Comparison of ENCODE assay signal across 8 cellular contexts in genomic region chr11:61509058-61510029, GRCh38. TPM values are rescaled to one million over a fixed set of nuclear protein-coding genes. Genes with fewer than 3 reads are reported as not detected.
DNase-seq lines count a peak whose midpoint lies in the region; ATAC-seq and TF ChIP-seq lines count a peak whose summit lies in the region.

No MANE protein-coding gene starts in this region.

- H3K9me3 Mint-ChIP-seq in natural killer cell = no peaks in the 10 kb centered on the region

- H3K4me2 ChIP-seq in fibroblast of lung (ENCODE audit: extremely low read depth, insufficient read depth, low read length) = peak overlapping the region; percentile 68

- no peaks in the 10 kb centered on the region for H3K36me3 ChIP-seq in fibroblast of lung (ENCODE audit: control insufficient read depth, insufficient read depth, low read length)
- no peaks in the 10 kb centered on the region for H3K36me3 ChIP-seq in stomach smooth muscle (ENCODE audit: control insufficient read depth in 2 of 2, insufficient read depth in 2 of 2, low read length in 2 of 2)

- H3K4me3 Mint-ChIP-seq in natural killer cell = peak overlapping the region; percentile 21

- H3K27ac ChIP-seq in fibroblast of lung (ENCODE audit: insufficient read depth, low read length) (no peak overlapping the region), stomach smooth muscle (ENCODE audit: low read length) (peak overlapping the region; percentile 99)

- H3K79me2 ChIP-seq in fibroblast of lung (ENCODE audit: control insufficient read depth, insufficient read depth, low read length) = no peaks in the 10 kb centered on the region

- intact Hi-C loops in natural killer cell (cut with micrococcal nuclease) = no loop called here

- H3K4me1 Mint-ChIP-seq in natural killer cell = peaks cover 5% of the 10 kb centered on the region in 2 donors

- H3K9me3 ChIP-seq in fibroblast of lung (ENCODE audit: control insufficient read depth, insufficient read depth, low read depth, low read length) (no peaks in the 10 kb centered on the region), stomach smooth muscle (ENCODE audit: control insufficient read depth in 2 of 2, low read length in 2 of 2) (no peaks in the 10 kb centered on the region)

- H3K27ac Mint-ChIP-seq in natural killer cell = no peak overlapping the region

- no peaks in the 10 kb centered on the region for H3K4me1 ChIP-seq in fibroblast of lung (ENCODE audit: control insufficient read depth, extremely low read depth, insufficient read depth, low read length)
- peaks cover 53% of the 10 kb centered on the region for H3K4me1 ChIP-seq in stomach smooth muscle (ENCODE audit: control insufficient read depth, insufficient read depth, low read length)

- H3K4me3 ChIP-seq in fibroblast of lung (replicated peaks in 1 of 4; ENCODE audit: control extremely low read depth in 1 of 4, insufficient read depth in 1 of 4, low read depth in 3 of 4, low read length in 4 of 4) = peak overlapping the region in 2 of 4 experiments; percentile 2 to 35
- H3K4me3 ChIP-seq in stomach smooth muscle (ENCODE audit: low read length in 2 of 2) = peak overlapping the region; percentile 57 to 74

- H3K27me3 ChIP-seq in fibroblast of lung (ENCODE audit: control insufficient read depth, insufficient read depth, low read length) (peaks cover 24% of the 10 kb centered on the region), stomach smooth muscle (ENCODE audit: control insufficient read depth in 1 of 2, insufficient read depth in 2 of 2, low read length in 2 of 2) (peaks cover 0 to 2% of the 10 kb centered on the region in 2 donors)

- H2AFZ ChIP-seq in fibroblast of lung (ENCODE audit: low read length) = peak overlapping the region; percentile 75

- H4K20me1 ChIP-seq in fibroblast of lung (ENCODE audit: control insufficient read depth, extremely low read depth, insufficient read depth, low read length) = no peaks in the 10 kb centered on the region

- TF ChIP-seq CTCF in fibroblast of lung (conservative IDR thresholded peaks at IDR 0.05 in 1 of 2, IDR thresholded peaks at IDR 0.05 in 1 of 2; ENCODE audit: low read depth in 1 of 2, low read length in 2 of 2) (peak in 1 of 2 donors; percentile 12), natural killer cell (IDR thresholded peaks at IDR 0.05) (peak; percentile 14)

- no peak for TF ChIP-seq POLR2A in GM18505 (IDR thresholded peaks at IDR 0.05; ENCODE audit: borderline replicate concordance, extremely low read depth, insufficient read depth, insufficient read length)

- peaks cover 26 to 37% of the 10 kb centered on the region in 2 donors for H3K27me3 Mint-ChIP-seq in natural killer cell (ENCODE audit: low read depth in 2 of 2)

- no peaks in the 10 kb centered on the region for H3K36me3 Mint-ChIP-seq in natural killer cell

- ATAC-seq in GM18505 (IDR thresholded peaks at IDR 0.05; ENCODE audit: unreplicated experiment) (peak; percentile 53), HG03460 (IDR thresholded peaks at IDR 0.05; ENCODE audit: unreplicated experiment) (peak; percentile 71), natural killer cell (peak; percentile 57 to 83 (median 78))

- DNase-seq in NCI-H774 (lab: John Stamatoyannopoulos, UW) (peak; percentile 78), fibroblast of lung (ENCODE audit: low read depth in 2 of 2) (peak; percentile 73 to 76), natural killer cell (peak; percentile 22), RKO (ENCODE audit: low spot score) (no peak)
- peak; percentile 77 to 86 for DNase-seq in activated T-cell treated with anti-CD3 and anti-CD28 coated beads, Interleukin-2, amount 50 U/mL, for 48 hours

- peak overlapping the region; percentile 16 for H3K9ac ChIP-seq in fibroblast of lung (ENCODE audit: insufficient read depth, low read length)
- peak overlapping the region; percentile 68 to 86 for H3K9ac ChIP-seq in stomach smooth muscle (ENCODE audit: low read length in 2 of 2)

RNA-seq across cellular contexts. Expression of gene LRRC10B, which starts 0.8 kb away (rescaled TPM):
- total RNA-seq in fibroblast of lung = under 0.01 and 0.17 TPM in 2 replicates
- polyA plus RNA-seq in fibroblast of lung = 0.02 TPM in 1 of 2 replicates, not detected in the other
- polyA plus RNA-seq in fibroblast of lung (2012) = not detected in 2 replicates
- polyA minus RNA-seq in fibroblast of lung (ENCODE audit: low replicate concordance) = not detected in 2 replicates
- not detected for total RNA-seq in natural killer cell
